Comparison of ENCODE assay signal across 13 cellular contexts in the genomic region with DNA sequence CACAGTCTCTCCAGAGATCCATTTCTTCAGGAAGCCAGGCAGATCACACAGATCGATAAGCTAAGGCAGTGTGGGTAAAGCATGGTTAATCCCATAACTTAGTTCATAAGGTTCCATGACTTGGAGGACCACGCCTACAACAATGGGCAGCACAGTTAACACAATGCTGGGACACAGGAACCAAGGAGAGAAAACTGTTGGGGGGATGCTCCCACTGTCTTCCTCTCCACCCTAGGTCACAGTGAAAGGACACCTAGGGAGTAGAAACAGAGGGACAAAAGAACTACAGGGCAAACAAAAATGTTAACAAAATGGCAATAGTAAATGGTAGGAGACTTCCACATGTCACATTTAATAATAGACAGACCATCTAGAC. TPM values are rescaled to one million over a fixed set of nuclear protein-coding genes. Genes with fewer than 3 reads are reported as not detected.
"Had no signal": no experiment of that assay in that cellular context is flagged by ENCODE, and none has a peak within 500 bp of the region (broad histone marks: within the 10 kb centered on the region; RNA-seq: fewer than 3 reads in every experiment).

No MANE protein-coding gene starts in this region.

- H3K4me2 ChIP-seq: PC-9 had no signal

- H3K36me3 ChIP-seq: breast epithelium, MG63 had no signal

- H3K36me3 Mint-ChIP-seq: activated naive CD4-positive, alpha-beta T cell treated with anti-CD3 and anti-CD28 coated beads, Interleukin-2, amount 10 ng/mL, durations not matched to agents 7 days and 5 days had no signal

- H3K27ac Mint-ChIP-seq: activated CD4-positive, alpha-beta memory T cell treated with anti-CD3 and anti-CD28 coated beads for 36 hours; activated CD4-positive, alpha-beta T cell treated with anti-CD3 and anti-CD28 coated beads, Interleukin-2, amount 10 ng/mL, durations not matched to agents 7 days and 5 days; activated naive CD4-positive, alpha-beta T cell treated with anti-CD3 and anti-CD28 coated beads, Interleukin-2, amount 10 ng/mL, durations not matched to agents 7 days and 5 days; activated naive CD8-positive, alpha-beta T cell treated with anti-CD3 and anti-CD28 coated beads, Interleukin-2, amount 10 ng/mL, durations not matched to agents 7 days and 5 days; activated T-cell treated with anti-CD3 and anti-CD28 coated beads, Interleukin-2, amount 50 U/mL, for 72 hours; activated T-helper 2 cell treated with anti-CD3 and anti-CD28 coated beads, Interferon-gamma antibody, Interleukin-2, Interleukin-4, amounts not matched to agents 10 μg/mL and 5 μg/mL and 100 μg/mL, durations not matched to agents 14 hours and 24 hours and 36 hours; T-cell had no signal

- H3K4me1 Mint-ChIP-seq: activated naive CD4-positive, alpha-beta T cell treated with anti-CD3 and anti-CD28 coated beads, Interleukin-2, amount 10 ng/mL, durations not matched to agents 7 days and 5 days; T-cell had no signal

- DNase-seq: activated naive CD8-positive, alpha-beta T cell treated with anti-CD3 and anti-CD28 coated beads, Interleukin-2, amount 10 ng/mL, durations not matched to agents 7 days and 5 days; aorta; SIG-M5 had no signal

- H3K4me3 Mint-ChIP-seq: activated CD4-positive, alpha-beta memory T cell treated with anti-CD3 and anti-CD28 coated beads for 36 hours; activated CD4-positive, alpha-beta T cell treated with anti-CD3 and anti-CD28 coated beads, Interleukin-2, amount 10 ng/mL, durations not matched to agents 7 days and 5 days; activated naive CD4-positive, alpha-beta T cell treated with anti-CD3 and anti-CD28 coated beads, Interleukin-2, amount 10 ng/mL, durations not matched to agents 7 days and 5 days; activated naive CD8-positive, alpha-beta T cell treated with anti-CD3 and anti-CD28 coated beads, Interleukin-2, amount 10 ng/mL, durations not matched to agents 7 days and 5 days; activated T-cell treated with anti-CD3 and anti-CD28 coated beads, Interleukin-2, amount 50 U/mL, for 72 hours; T-cell had no signal

- H3K27ac ChIP-seq: breast epithelium, PC-9 had no signal

- H3K4me1 ChIP-seq: breast epithelium had no signal

- H3K27me3 ChIP-seq: breast epithelium, MG63 had no signal

- H3K4me3 ChIP-seq: breast epithelium, MG63, PC-9 had no signal

- H2AFZ ChIP-seq: PC-9 had no signal

RNA-seq across cellular contexts. Expression of gene SCGB2B2, which starts 36.3 kb away (rescaled TPM):
- total RNA-seq: RPMI7951 had no signal
- polyA plus RNA-seq: aorta had no signal
